8 cellular contexts compared by ENCODE assay signal in genomic region chr9:122347348-122348287, GRCh38. TPM values are rescaled to one million over a fixed set of nuclear protein-coding genes. Genes with fewer than 3 reads are reported as not detected.
DNase-seq lines count a peak whose midpoint lies in the region; ATAC-seq and TF ChIP-seq lines count a peak whose summit lies in the region.

No MANE protein-coding gene starts in this region.

- intact Hi-C loops in A673 (cut with micrococcal nuclease; ENCODE audit: unreplicated experiment), result no loop called here
- intact Hi-C loops in right cardiac atrium (cut with DNase I), result loop anchor here in 1 of 4 donors (10.0 kb wide), 1 partner anchor 83 kb away; the partner anchor contains the start of genes MRRF and RBM18

- TF ChIP-seq CTCF in A673 (conservative IDR thresholded peaks at IDR 0.05; ENCODE audit: low read depth, low read length) (no peak), HL-60 (IDR thresholded peaks at IDR 0.05; ENCODE audit: insufficient read depth, low read length) (no peak)

- no peaks in the 10 kb centered on the region for H3K36me3 Mint-ChIP-seq in activated T-cell treated with anti-CD3 and anti-CD28 coated beads, Interleukin-2, amount 50 U/mL, for 72 hours (ENCODE audit: insufficient read depth in 2 of 2)

- POLR2A ChIA-PET in A673 (lab: Charles Lee; ENCODE audit: low non-redundant PET), result no interaction called here

- peak overlapping the region; percentile 62 to 80 (median 63) for H3K9ac ChIP-seq in skeletal muscle tissue (ENCODE audit: low read depth in 1 of 3, low read length in 3 of 3)

- H3K4me1 ChIP-seq in A673 (ENCODE audit: insufficient read depth, low read length, poor library complexity, severe bottlenecking) (no peaks in the 10 kb centered on the region), right cardiac atrium (ENCODE audit: control insufficient read depth, insufficient read depth, low read length) (peaks cover 7% of the 10 kb centered on the region), skeletal muscle tissue (ENCODE audit: control insufficient read depth in 3 of 3, insufficient read depth in 3 of 3, low read length in 3 of 3) (peaks cover 10 to 14% (median 11%) of the 10 kb centered on the region in 3 donors)

- CTCF ChIA-PET in A673 (lab: Charles Lee), result interaction anchor here (0.5 kb wide), 1 partner anchor 854 kb away, joined by 17 read pairs; no protein-coding TSS in a partner anchor

- DNase-seq in A673 (ENCODE audit: low spot score) (peak; percentile 17), HL-60 (ENCODE audit: low read depth in 1 of 2, low spot score in 1 of 2) (peak in 1 of 2 experiments; percentile 28), right cardiac atrium (peak in 1 of 3 donors; percentile 65), T1000 (lab: John Stamatoyannopoulos, UW) (no peak)
- peak; percentile 11 to 18 for DNase-seq in activated T-cell treated with anti-CD3 and anti-CD28 coated beads, Interleukin-2, amount 50 U/mL, for 72 hours

- H3K27me3 Mint-ChIP-seq in activated T-cell treated with anti-CD3 and anti-CD28 coated beads, Interleukin-2, amount 50 U/mL, for 72 hours (ENCODE audit: low read depth), result peaks cover 32% of the 10 kb centered on the region

- no TSS peak for BruUV-seq in A673 (replicated peaks; lab: Mats Ljungman, UMichigan)

- peak overlapping the region; percentile 68 to 76 for H3K4me3 Mint-ChIP-seq in activated T-cell treated with anti-CD3 and anti-CD28 coated beads, Interleukin-2, amount 50 U/mL, for 72 hours

- peak; percentile 27 to 30 for ATAC-seq in activated T-cell treated with anti-CD3 and anti-CD28 coated beads, Interleukin-2, amount 50 U/mL, for 72 hours (replicated peaks in 1 of 2)
- ATAC-seq in right cardiac atrium (peak; percentile 2 to 40), GM19324 (IDR thresholded peaks at IDR 0.05; ENCODE audit: low FRiP score, unreplicated experiment) (no peak), HG02840 (IDR thresholded peaks at IDR 0.05; ENCODE audit: low FRiP score, unreplicated experiment) (no peak)

- no peaks in the 10 kb centered on the region for H3K9me3 Mint-ChIP-seq in activated T-cell treated with anti-CD3 and anti-CD28 coated beads, Interleukin-2, amount 50 U/mL, for 72 hours

- peaks cover 22% of the 10 kb centered on the region for H3K4me1 Mint-ChIP-seq in activated T-cell treated with anti-CD3 and anti-CD28 coated beads, Interleukin-2, amount 50 U/mL, for 72 hours (ENCODE audit: low read depth)

- no peaks in the 10 kb centered on the region for H3K9me3 ChIP-seq in A673 (ENCODE audit: low read depth, low read length, poor library complexity, severe bottlenecking)
- H3K9me3 ChIP-seq in right cardiac atrium (ENCODE audit: control insufficient read depth, low read length), result no peaks in the 10 kb centered on the region
- no peaks in the 10 kb centered on the region for H3K9me3 ChIP-seq in skeletal muscle tissue (ENCODE audit: control insufficient read depth in 3 of 3, low read length in 3 of 3)

- no peak overlapping the region for H3K27ac ChIP-seq in A673 (ENCODE audit: low read depth, low read length, poor library complexity, severe bottlenecking)
- no peak overlapping the region for H3K27ac ChIP-seq in HL-60 (replicated peaks)
- H3K27ac ChIP-seq in right cardiac atrium (ENCODE audit: low read length), result peak overlapping the region; percentile 28
- H3K27ac ChIP-seq in skeletal muscle tissue (ENCODE audit: low read depth, low read length), result peak overlapping the region; percentile 34

- WGBS in right cardiac atrium, result 39% methylated on average over 16 of the region's 16 CpGs

- H3K27ac Mint-ChIP-seq in activated T-cell treated with anti-CD3 and anti-CD28 coated beads, Interleukin-2, amount 50 U/mL, for 72 hours, result no peak overlapping the region

- H3K27me3 ChIP-seq in A673 (replicated peaks; ENCODE audit: insufficient read depth, low read depth, low read length, poor library complexity), result peaks cover 49% of the 10 kb centered on the region
- peaks cover 11% of the 10 kb centered on the region for H3K27me3 ChIP-seq in HL-60 (ENCODE audit: insufficient read depth, poor library complexity, severe bottlenecking)
- H3K27me3 ChIP-seq in right cardiac atrium (ENCODE audit: control insufficient read depth, insufficient read depth), result no peaks in the 10 kb centered on the region
- peaks cover 0 to 13% (median 5%) of the 10 kb centered on the region in 3 donors for H3K27me3 ChIP-seq in skeletal muscle tissue (ENCODE audit: control insufficient read depth in 3 of 3, insufficient read depth in 3 of 3, low read length in 3 of 3)

- H3K36me3 ChIP-seq in A673 (ENCODE audit: insufficient read depth, low read length, poor library complexity, severe bottlenecking) (no peaks in the 10 kb centered on the region), skeletal muscle tissue (ENCODE audit: control insufficient read depth in 3 of 3, insufficient read depth in 3 of 3, low read length in 3 of 3) (no peaks in the 10 kb centered on the region)

- H3K4me3 ChIP-seq in A673 (ENCODE audit: low read depth, low read length, poor library complexity, severe bottlenecking), result peak overlapping the region; percentile 44
- peak overlapping the region; percentile 46 for H3K4me3 ChIP-seq in HL-60 (replicated peaks; ENCODE audit: insufficient read depth, low read length)
- H3K4me3 ChIP-seq in right cardiac atrium (ENCODE audit: low read length), result peak overlapping the region; percentile 44
- H3K4me3 ChIP-seq in skeletal muscle tissue (ENCODE audit: low read length in 3 of 3), result peak overlapping the region; percentile 59 to 71 (median 65)

RNA-seq across cellular contexts. Expression of gene PTGS1, which starts 23.2 kb away (rescaled TPM):
- total RNA-seq in A673 (2021), result not detected in 2 replicates
- under 1 TPM; 0.17 to 0.58 TPM for total RNA-seq in activated T-cell treated with anti-CD3 and anti-CD28 coated beads, Interleukin-2, amount 50 U/mL, for 72 hours
- total RNA-seq in right cardiac atrium, result 10 to 100 TPM; 11.7 to 29.2 (median 22.6) TPM
- polyA plus RNA-seq in right cardiac atrium, result 4.5 TPM
- total RNA-seq in skeletal muscle tissue, result 2.6 TPM

Comparison
In these comparisons a context has a peak if more than half of its experiments do, and no peak if none do; other contexts are left out.
1. H3K27ac ChIP-seq: peak in right cardiac atrium (single experiment) and skeletal muscle tissue (single experiment); none in A673 (single experiment) and HL-60 (single experiment).
2. ATAC-seq: peak in activated T-cell treated with anti-CD3 and anti-CD28 coated beads, Interleukin-2, amount 50 U/mL, for 72 hours (2 of 2) and right cardiac atrium (2 of 2); none in GM19324 (single experiment) and HG02840 (single experiment).
3. Peak in every context shown above with its lines, with median percentiles within 50 percentile points of each other: H3K4me3 ChIP-seq.